Comparison of ENCODE assay signal across 8 cellular contexts in genomic region chr10:73920084-73920483, GRCh38. TPM values are rescaled to one million over a fixed set of nuclear protein-coding genes. Genes with fewer than 3 reads are reported as not detected.
DNase-seq lines count a peak whose midpoint lies in the region; TF ChIP-seq lines count a peak whose summit lies in the region.

No MANE protein-coding gene starts in this region.

- peak in 1 of 4 donors; percentile 22 for TF ChIP-seq POLR2A in esophagus squamous epithelium (IDR thresholded peaks at IDR 0.05)
- no peak for TF ChIP-seq POLR2A in prostate gland (IDR thresholded peaks at IDR 0.05)

- WGBS in esophagus squamous epithelium, 2 donors, result 8 to 32% methylated on average over 4 of the region's 4 CpGs
- WGBS in prostate gland, result 11% methylated on average over 4 of the region's 4 CpGs

- H3K27me3 ChIP-seq in esophagus squamous epithelium (no peaks in the 10 kb centered on the region), prostate gland (replicated peaks; ENCODE audit: insufficient read depth) (no peaks in the 10 kb centered on the region)

- H3K9me3 ChIP-seq in esophagus squamous epithelium (no peaks in the 10 kb centered on the region), prostate gland (no peaks in the 10 kb centered on the region)

- in situ Hi-C loops in GM13976 (cut with MboI; ENCODE audit: low sequenced_read_pairs, unreplicated experiment), result no loop called here

- H3K4me1 ChIP-seq in esophagus squamous epithelium (peaks cover 5 to 62% (median 22%) of the 10 kb centered on the region in 3 donors), prostate gland (replicated peaks) (no peaks in the 10 kb centered on the region)

- H3K4me3 ChIP-seq in esophagus squamous epithelium (no peak overlapping the region), prostate gland (no peak overlapping the region)

- peaks cover 0 to 17% (median 0%) of the 10 kb centered on the region in 3 donors for H3K36me3 ChIP-seq in esophagus squamous epithelium
- H3K36me3 ChIP-seq in prostate gland, result no peaks in the 10 kb centered on the region

- DNase-seq in GM13976 (ENCODE audit: low spot score) (peak; percentile 61), NOMO-1 treated with DMSO at 0.1 percent for 48 hours (lab: John Stamatoyannopoulos, UW; ENCODE audit: unreplicated experiment) (peak; percentile 92), esophagus squamous epithelium (lab: John Stamatoyannopoulos, UW) (no peak), prostate gland (ENCODE audit: low spot score) (peak; percentile 65), GM10266 (ENCODE audit: extremely low spot score) (no peak), NCI-H1694 (lab: John Stamatoyannopoulos, UW) (no peak), foreskin melanocyte (no peak), HuH-7 (ENCODE audit: low spot score) (no peak)

- intact Hi-C loops in esophagus squamous epithelium (cut with DNase I), result no loop called here
- intact Hi-C loops in prostate gland (cut with DNase I), result no loop called here

- peak overlapping the region; percentile 80 to 90 (median 86) for H3K27ac ChIP-seq in esophagus squamous epithelium
- H3K27ac ChIP-seq in prostate gland, result peak overlapping the region; percentile 23 to 31

- TF ChIP-seq CTCF in GM13976 (IDR thresholded peaks at IDR 0.05; ENCODE audit: borderline replicate concordance, control extremely low read depth, extremely low read depth, insufficient read depth, missing control alignments), result no peak
- peak in 1 of 6 experiments; percentile 44 for TF ChIP-seq CTCF in esophagus squamous epithelium (IDR thresholded peaks at IDR 0.05)
- TF ChIP-seq CTCF in prostate gland (IDR thresholded peaks at IDR 0.05), result peak in 1 of 4 experiments; percentile 21
- TF ChIP-seq CTCF in GM10266 (IDR thresholded peaks at IDR 0.05; ENCODE audit: control insufficient read depth, insufficient read depth, low read depth, missing control alignments), result no peak

RNA-seq across cellular contexts. Expression of gene PLAU, which starts 9.2 kb away (rescaled TPM):
- total RNA-seq in esophagus squamous epithelium, result 10 to 100 TPM in 2 of 4 donors, 1 to 10 TPM in 2; 8.8 to 15.9 (median 11.9) TPM
- total RNA-seq in prostate gland, result 10 to 100 TPM in 1 of 2 donors, 1 to 10 TPM in 1; 7.1 to 11.0 TPM

RNA-seq across cellular contexts. Expression of gene CAMK2G, which starts 45.7 kb away (rescaled TPM):
- total RNA-seq in esophagus squamous epithelium (10 to 100 TPM; 15.5 to 37.0 (median 28.6) TPM), prostate gland (10 to 100 TPM; 41.9 to 47.8 TPM)

Comparison
In these comparisons a context has a peak if more than half of its experiments do, and no peak if none do; other contexts are left out.
1. DNase-seq: peak in GM13976 (single experiment), NOMO-1 treated with DMSO at 0.1 percent for 48 hours (single experiment) and prostate gland (single experiment); none in esophagus squamous epithelium (single experiment), GM10266 (single experiment), NCI-H1694 (single experiment), foreskin melanocyte (single experiment) and HuH-7 (single experiment).